Comparison of ENCODE assay signal across 10 cellular contexts in the genomic region with DNA sequence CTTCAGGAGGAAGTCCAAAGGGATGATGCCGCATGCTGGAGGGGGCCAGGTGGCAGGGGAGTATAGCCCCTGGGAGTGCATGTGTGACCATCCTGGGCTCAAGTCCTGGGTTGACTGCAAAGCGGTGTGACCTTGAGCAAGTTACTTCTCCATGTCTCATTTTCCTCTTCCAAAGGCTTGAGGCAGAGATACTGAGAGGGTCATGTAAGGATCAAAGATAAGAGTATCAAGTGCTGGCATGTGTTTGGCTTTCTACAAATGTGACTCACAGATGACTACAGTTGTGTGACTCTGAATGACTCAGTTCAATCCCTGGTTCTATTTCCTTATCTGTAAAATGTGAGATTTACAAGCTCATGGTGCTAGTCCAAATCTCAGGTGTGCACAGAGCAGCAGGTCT. TPM values are rescaled to one million over a fixed set of nuclear protein-coding genes. Genes with fewer than 3 reads are reported as not detected.
DNase-seq lines count a peak whose midpoint lies in the region; ATAC-seq, FAIRE-seq and TF ChIP-seq lines count a peak whose summit lies in the region.
"Had no signal": no experiment of that assay in that cellular context is flagged by ENCODE, and none has a peak within 500 bp of the region (broad histone marks: within the 10 kb centered on the region; RNA-seq: fewer than 3 reads in every experiment).

No MANE protein-coding gene starts in this region.

- intact Hi-C loops in A673 (cut with micrococcal nuclease; ENCODE audit: unreplicated experiment), result no loop called here

- H2AFZ ChIP-seq in smooth muscle cell (ENCODE audit: low read depth), result no peak overlapping the region

- no peak overlapping the region for H3K27ac Mint-ChIP-seq in mesothelial cell of epicardium

- H3K4me2 ChIP-seq in smooth muscle cell, result peak overlapping the region; percentile 63

- H3K4me3 ChIP-seq in fibroblast of pulmonary artery (replicated peaks; ENCODE audit: low read depth, low read length), result no peak overlapping the region
- H3K4me3 ChIP-seq in smooth muscle cell, result no peak overlapping the region
- H3K4me3 ChIP-seq in A673 (ENCODE audit: low read depth, low read length, poor library complexity, severe bottlenecking), result no peak overlapping the region
- H3K4me3 ChIP-seq: coronary artery had no signal

- POLR2A ChIA-PET in RWPE1 (lab: Yijun Ruan, JAX; ENCODE audit: low non-redundant PET), result no interaction called here
- POLR2A ChIA-PET in A673 (lab: Charles Lee; ENCODE audit: low non-redundant PET), result no interaction called here

- H3K79me2 ChIP-seq in smooth muscle cell (ENCODE audit: low read depth), result no peaks in the 10 kb centered on the region

- TF ChIP-seq CTCF in RWPE1 (conservative IDR thresholded peaks at IDR 0.05; ENCODE audit: low read depth), result no peak
- TF ChIP-seq CTCF in fibroblast of pulmonary artery (IDR thresholded peaks at IDR 0.05; ENCODE audit: low read length, missing control alignments), result no peak
- no peak for TF ChIP-seq CTCF in smooth muscle cell (IDR thresholded peaks at IDR 0.05; ENCODE audit: borderline replicate concordance, insufficient read depth, poor library complexity, severe bottlenecking)
- TF ChIP-seq CTCF in mesothelial cell of epicardium (IDR thresholded peaks at IDR 0.05; ENCODE audit: unreplicated experiment), result no peak
- TF ChIP-seq CTCF in A673 (conservative IDR thresholded peaks at IDR 0.05; ENCODE audit: low read depth, low read length), result no peak

- peaks cover 9% of the 10 kb centered on the region for H3K4me1 Mint-ChIP-seq in mesothelial cell of epicardium

- H3K27ac ChIP-seq in RWPE1, result peak overlapping the region; percentile 27; the same call in 1 of the 2 replicates
- peak overlapping the region; percentile 23 for H3K27ac ChIP-seq in smooth muscle cell (ENCODE audit: low read depth)
- H3K27ac ChIP-seq in A673 (ENCODE audit: low read depth, low read length, poor library complexity, severe bottlenecking), result no peak overlapping the region
- H3K27ac ChIP-seq: coronary artery had no signal

- H3K4me3 Mint-ChIP-seq in mesothelial cell of epicardium, result no peak overlapping the region

- no TSS peak for BruUV-seq in A673 (replicated peaks; lab: Mats Ljungman, UMichigan)

- peaks cover 13% of the 10 kb centered on the region for H3F3A ChIP-seq in smooth muscle cell (ENCODE audit: low read depth)

- CTCF ChIA-PET in RWPE1 (lab: Yijun Ruan, JAX), result interaction anchor here (0.9 to 3.3 kb wide), 3 partner anchors 17 to 47 kb away, joined by 3 to 21 read pairs (median 6); no protein-coding TSS in a partner anchor
- CTCF ChIA-PET in A673 (lab: Charles Lee), result interaction anchor here (2.0 kb wide), 1 partner anchor 19 kb away, joined by 7 read pairs; no protein-coding TSS in a partner anchor

- H3K27me3 ChIP-seq in smooth muscle cell (ENCODE audit: low read depth), result no peaks in the 10 kb centered on the region
- no peaks in the 10 kb centered on the region for H3K27me3 ChIP-seq in A673 (replicated peaks; ENCODE audit: insufficient read depth, low read depth, low read length, poor library complexity)

- DNase-seq in H54 (ENCODE audit: insufficient read length, low spot score) (peak; percentile 63), RWPE1 (ENCODE audit: low spot score) (peak; percentile 85), fibroblast of pulmonary artery (ENCODE audit: low read depth) (peak; percentile 48), smooth muscle cell (lab: John Stamatoyannopoulos, UW; ENCODE audit: unreplicated experiment) (no peak), mesothelial cell of epicardium (ENCODE audit: low spot score in 2 of 2, unreplicated experiment in 2 of 2) (no peak), A673 (ENCODE audit: low spot score) (no peak)
- DNase-seq: activated CD4-positive, alpha-beta T cell treated with anti-CD3 and anti-CD28 coated beads, Interleukin-2, amount 50 U/mL, for 4 hours had no signal

- WGBS in smooth muscle cell (ENCODE audit: low lambda C conversion rate), result 57% methylated on average over 2 of the region's 2 CpGs

- no peaks in the 10 kb centered on the region for H3K27me3 Mint-ChIP-seq in mesothelial cell of epicardium (ENCODE audit: low read depth)

- H4K20me1 ChIP-seq in smooth muscle cell (ENCODE audit: low read depth), result no peaks in the 10 kb centered on the region

- H3K9me3 ChIP-seq in smooth muscle cell (replicated peaks; ENCODE audit: low read depth), result no peaks in the 10 kb centered on the region
- H3K9me3 ChIP-seq in A673 (ENCODE audit: low read depth, low read length, poor library complexity, severe bottlenecking), result no peaks in the 10 kb centered on the region

- TF ChIP-seq POLR2A in H54 (IDR thresholded peaks at IDR 0.05; ENCODE audit: low read depth, low read length), result no peak

- H3K36me3 Mint-ChIP-seq in mesothelial cell of epicardium, result no peaks in the 10 kb centered on the region

- FAIRE-seq in H54 (lab: Jason Lieb, UNC), result no peak
- FAIRE-seq: GM12892 had no signal

- H3K9me3 Mint-ChIP-seq in mesothelial cell of epicardium, result no peaks in the 10 kb centered on the region

- peaks cover 3% of the 10 kb centered on the region for H3K4me1 ChIP-seq in smooth muscle cell (ENCODE audit: low read depth)
- H3K4me1 ChIP-seq in A673 (ENCODE audit: insufficient read depth, low read length, poor library complexity, severe bottlenecking), result no peaks in the 10 kb centered on the region

- H3K9ac ChIP-seq in smooth muscle cell (ENCODE audit: low read depth), result no peak overlapping the region

- H3K36me3 ChIP-seq in smooth muscle cell (ENCODE audit: low read depth) (no peaks in the 10 kb centered on the region), A673 (ENCODE audit: insufficient read depth, low read length, poor library complexity, severe bottlenecking) (no peaks in the 10 kb centered on the region)

- ATAC-seq in GM21381 (IDR thresholded peaks at IDR 0.05; ENCODE audit: unreplicated experiment), result no peak

RNA-seq across cellular contexts. Expression of gene PROK1, which starts 26.1 kb away (rescaled TPM):
- total RNA-seq in smooth muscle cell (43.0 and 45.2 TPM in 2 replicates), mesothelial cell of epicardium (0.69 to 1.3 TPM (median 0.95 TPM) in 3 replicates), A673 (2021) (not detected in 2 replicates)
- 66.2 and 69.5 TPM in 2 replicates for polyA plus RNA-seq in smooth muscle cell

RNA-seq across cellular contexts. Expression of gene KCNA10, which starts 41.9 kb away (rescaled TPM):
- total RNA-seq in smooth muscle cell (not detected in 2 replicates), mesothelial cell of epicardium (not detected in 3 replicates), A673 (2021) (not detected in 2 replicates)
- polyA plus RNA-seq in smooth muscle cell, result not detected in 2 replicates

Comparison
In these comparisons a context has a peak if more than half of its experiments do, and no peak if none do; other contexts are left out.
1. DNase-seq: peak in H54 (single experiment), RWPE1 (single experiment) and fibroblast of pulmonary artery (single experiment); none in smooth muscle cell (single experiment), mesothelial cell of epicardium (0 of 2) and A673 (single experiment).
2. RNA of gene PROK1, which starts 26.1 kb away (total RNA-seq): 43.0 to 45.2 TPM in smooth muscle cell; 0.69 to 1.3 TPM in mesothelial cell of epicardium and not detected in A673; every median in the first group is over 10 times any median in the second.